Comparison of ENCODE assay signal across 20 cellular contexts in the genomic region with DNA sequence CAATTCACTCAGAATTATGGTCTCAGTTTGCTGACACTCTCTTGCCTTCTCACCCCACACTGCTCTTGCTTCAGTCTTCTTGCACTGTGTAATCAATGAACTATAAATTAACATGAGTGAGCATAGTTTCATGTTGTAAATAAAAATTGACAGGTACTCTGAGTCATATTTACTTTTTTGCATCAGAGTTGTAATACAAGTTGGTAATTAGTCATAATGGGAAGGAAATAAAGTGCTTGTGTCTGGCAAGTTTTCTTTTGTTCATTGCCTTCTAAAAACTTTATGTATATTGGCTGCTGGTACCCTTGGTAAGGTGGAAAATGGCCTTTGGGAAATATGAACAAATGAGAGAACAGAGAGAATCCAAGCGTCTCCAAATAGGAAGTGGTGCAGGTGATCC.
DNase-seq lines count a peak whose midpoint lies in the region; ATAC-seq, FAIRE-seq and TF ChIP-seq lines count a peak whose summit lies in the region.
"Had no signal": no experiment of that assay in that cellular context is flagged by ENCODE, and none has a peak within 500 bp of the region (broad histone marks: within the 10 kb centered on the region; RNA-seq: fewer than 3 reads in every experiment).

No MANE protein-coding gene starts in this region.

- POLR2A ChIA-PET in activated CD4-positive, alpha-beta T cell treated with anti-CD3 and anti-CD28 coated beads for 36 hours (lab: Charles Lee) = no interaction called here

- no peaks in the 10 kb centered on the region for H3K27me3 Mint-ChIP-seq in activated CD4-positive, alpha-beta T cell treated with anti-CD3 and anti-CD28 coated beads for 36 hours
- H3K27me3 Mint-ChIP-seq in neural progenitor cell (ENCODE audit: insufficient read depth, low read depth) = no peaks in the 10 kb centered on the region

- CTCF ChIA-PET in activated CD4-positive, alpha-beta T cell treated with anti-CD3 and anti-CD28 coated beads for 36 hours (lab: Charles Lee) = no interaction called here

- H3K4me2 ChIP-seq in neural progenitor cell = no peak overlapping the region
- H3K4me2 ChIP-seq: GM23338 had no signal

- H3F3A ChIP-seq in neural progenitor cell (ENCODE audit: low read depth) = no peaks in the 10 kb centered on the region

- H3K4me3 Mint-ChIP-seq in activated CD4-positive, alpha-beta T cell treated with anti-CD3 and anti-CD28 coated beads for 36 hours = no peak overlapping the region
- H3K4me3 Mint-ChIP-seq in neural progenitor cell = no peak overlapping the region
- H3K4me3 Mint-ChIP-seq: GM23338, HFFc6 had no signal

- H4K20me1 ChIP-seq in neural progenitor cell (ENCODE audit: low read depth) = no peaks in the 10 kb centered on the region

- H3K4me1 ChIP-seq in neural progenitor cell (no peaks in the 10 kb centered on the region), psoas muscle (no peaks in the 10 kb centered on the region)

- TF ChIP-seq CTCF in bronchial epithelial cell (IDR thresholded peaks at IDR 0.05; ENCODE audit: insufficient read depth, low read length, severe bottlenecking) = no peak
- TF ChIP-seq CTCF in neural progenitor cell (IDR thresholded peaks at IDR 0.05) = no peak
- no peak for TF ChIP-seq CTCF in psoas muscle (IDR thresholded peaks at IDR 0.05)

- no peaks in the 10 kb centered on the region for H3K9me3 Mint-ChIP-seq in activated CD4-positive, alpha-beta T cell treated with anti-CD3 and anti-CD28 coated beads for 36 hours (ENCODE audit: low read depth)
- H3K9me3 Mint-ChIP-seq in neural progenitor cell = no peaks in the 10 kb centered on the region
- H3K9me3 Mint-ChIP-seq: GM23338, HFFc6 had no signal

- intact Hi-C loops in activated CD4-positive, alpha-beta T cell treated with anti-CD3 and anti-CD28 coated beads for 36 hours (cut with DNase I, micrococcal nuclease) = no loop called here
- intact Hi-C loops in psoas muscle (cut with DNase I) = no loop called here

- H2AFZ ChIP-seq in neural progenitor cell (replicated peaks) = peak overlapping the region; percentile 61
- H2AFZ ChIP-seq: GM23338 had no signal

- peak; percentile 16 for ATAC-seq in activated CD4-positive, alpha-beta T cell treated with anti-CD3 and anti-CD28 coated beads for 36 hours
- ATAC-seq in psoas muscle = no peak
- ATAC-seq: GM23338 had no signal

- FAIRE-seq in bronchial epithelial cell (lab: Jason Lieb, UNC) = no peak
- FAIRE-seq: G401.6, GM12891, GM19239, RCC 7860 had no signal

- H3K36me3 ChIP-seq in bronchial epithelial cell (ENCODE audit: control insufficient read depth, insufficient read depth, low read length) (no peaks in the 10 kb centered on the region), neural progenitor cell (no peaks in the 10 kb centered on the region), psoas muscle (ENCODE audit: insufficient read depth in 1 of 2, low read depth in 1 of 2) (no peaks in the 10 kb centered on the region)

- H3K9me3 ChIP-seq in neural progenitor cell (ENCODE audit: low read depth) = no peaks in the 10 kb centered on the region
- no peaks in the 10 kb centered on the region for H3K9me3 ChIP-seq in psoas muscle

- no peaks in the 10 kb centered on the region for H3K79me2 ChIP-seq in neural progenitor cell (ENCODE audit: low read depth)

- H3K4me3 ChIP-seq in bronchial epithelial cell (ENCODE audit: low read depth, low read length) = no peak overlapping the region
- no peak overlapping the region for H3K4me3 ChIP-seq in neural progenitor cell
- no peak overlapping the region for H3K4me3 ChIP-seq in psoas muscle
- H3K4me3 ChIP-seq: GM23338 had no signal

- H3K27ac Mint-ChIP-seq in activated CD4-positive, alpha-beta T cell treated with anti-CD3 and anti-CD28 coated beads for 36 hours = no peak overlapping the region
- no peak overlapping the region for H3K27ac Mint-ChIP-seq in neural progenitor cell
- H3K27ac Mint-ChIP-seq: GM23338, HFFc6 had no signal

- H3K9ac ChIP-seq in neural progenitor cell = no peak overlapping the region

- H3K36me3 Mint-ChIP-seq in activated CD4-positive, alpha-beta T cell treated with anti-CD3 and anti-CD28 coated beads for 36 hours (ENCODE audit: low read depth) = no peaks in the 10 kb centered on the region
- no peaks in the 10 kb centered on the region for H3K36me3 Mint-ChIP-seq in neural progenitor cell

- H3K27ac ChIP-seq in neural progenitor cell (no peak overlapping the region), psoas muscle (no peak overlapping the region)

- DNase-seq in activated CD4-positive, alpha-beta T cell treated with anti-CD3 and anti-CD28 coated beads for 36 hours = no peak
- DNase-seq in activated CD4-positive, alpha-beta T cell treated with anti-CD3 and anti-CD28 coated beads, Interleukin-2, amount 50 U/mL, for 48 hours = no peak
- DNase-seq in NCI-H1105 (lab: John Stamatoyannopoulos, UW) (peak; percentile 13), bronchial epithelial cell (ENCODE audit: low read depth) (peak; percentile 90), neural progenitor cell (ENCODE audit: low spot score) (no peak), NCI-H526 (lab: John Stamatoyannopoulos, UW) (no peak), psoas muscle (no peak), NCI-H2029 treated with DMSO at 0.1 percent for 48 hours (lab: John Stamatoyannopoulos, UW) (no peak)
- DNase-seq: C1 segment of cervical spinal cord, HFFc6, Karpas-422, NCI-H146, NCI-H446 treated with DMSO at 0.1 percent for 48 hours, NCI-H82, SW 1271 had no signal

- no peaks in the 10 kb centered on the region for H3K4me1 Mint-ChIP-seq in activated CD4-positive, alpha-beta T cell treated with anti-CD3 and anti-CD28 coated beads for 36 hours
- H3K4me1 Mint-ChIP-seq in neural progenitor cell = no peaks in the 10 kb centered on the region

- 56 to 81% (median 68%) methylated on average over 1 of the region's 1 CpG for WGBS in psoas muscle, 3 donors

- no peaks in the 10 kb centered on the region for H3K27me3 ChIP-seq in bronchial epithelial cell (ENCODE audit: control insufficient read depth, insufficient read depth, low read length)
- no peaks in the 10 kb centered on the region for H3K27me3 ChIP-seq in neural progenitor cell
- no peaks in the 10 kb centered on the region for H3K27me3 ChIP-seq in psoas muscle (ENCODE audit: insufficient read depth in 3 of 3, low read length in 2 of 3)

Comparison
In these comparisons a context has a peak if more than half of its experiments do, and no peak if none do; other contexts are left out.
1. DNase-seq: peak in NCI-H1105 (single experiment) and bronchial epithelial cell (single experiment); none in activated CD4-positive, alpha-beta T cell treated with anti-CD3 and anti-CD28 coated beads for 36 hours (single experiment), activated CD4-positive, alpha-beta T cell treated with anti-CD3 and anti-CD28 coated beads, Interleukin-2, amount 50 U/mL, for 48 hours (0 of 2), neural progenitor cell (single experiment), NCI-H526 (0 of 2), psoas muscle (0 of 2) and NCI-H2029 treated with DMSO at 0.1 percent for 48 hours (single experiment).